Comparison of ENCODE assay signal across 25 cellular contexts in the genomic region with DNA sequence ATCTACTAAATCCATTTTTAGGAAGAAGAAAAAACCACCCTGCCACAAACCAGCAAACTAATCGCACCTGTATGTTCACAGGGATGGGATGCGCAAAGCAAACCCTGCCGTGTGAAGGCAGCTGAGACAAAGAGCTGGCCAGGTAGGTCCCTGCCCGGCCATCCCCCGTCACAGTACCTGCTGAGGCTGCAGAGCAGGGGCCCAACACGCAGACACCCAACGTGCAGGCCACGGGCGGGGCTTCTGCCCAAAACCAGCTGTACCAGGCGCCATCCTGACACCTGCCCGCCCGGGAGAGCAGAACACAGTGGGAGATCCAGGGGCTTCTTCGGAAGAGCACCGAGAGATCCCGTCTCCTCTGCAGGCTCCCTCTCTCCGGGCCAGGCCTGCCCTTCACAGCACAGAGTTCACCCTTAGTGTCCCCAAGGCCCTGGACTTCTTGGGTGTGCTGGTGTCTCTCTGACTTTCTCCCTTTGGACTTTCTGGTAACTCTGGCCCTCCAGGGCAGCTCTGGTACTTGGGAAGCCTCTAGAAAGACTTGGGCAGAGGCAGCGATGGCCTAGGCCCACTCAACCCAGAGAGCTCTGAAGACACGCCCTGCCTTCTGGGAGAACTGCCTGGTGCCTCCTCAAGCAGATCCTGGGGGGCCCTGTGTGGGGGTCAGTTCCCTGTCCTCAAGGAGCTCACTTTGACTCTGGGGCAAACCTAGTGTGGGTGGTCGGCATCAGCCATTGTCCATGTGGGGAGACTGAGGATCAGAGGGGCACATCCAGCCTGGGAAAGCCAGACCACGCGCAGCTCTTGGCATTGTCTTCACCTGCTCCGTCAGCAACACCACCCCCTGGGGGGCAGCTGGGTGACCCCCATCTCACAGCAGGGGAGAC. TPM values are rescaled to one million over a fixed set of nuclear protein-coding genes. Genes with fewer than 3 reads are reported as not detected.
"Had no signal": no experiment of that assay in that cellular context is flagged by ENCODE, and none has a peak within 500 bp of the region (broad histone marks: within the 10 kb centered on the region; RNA-seq: fewer than 3 reads in every experiment).

No MANE protein-coding gene starts in this region.

- H3K27me3 ChIP-seq: right lobe of liver, transverse colon had no signal

- H2AFZ ChIP-seq: parathyroid adenoma had no signal

- H3K4me1 ChIP-seq: gastrocnemius medialis, left lung, lower lobe of right lung, prostate gland, right lobe of liver had no signal

- H3K79me2 ChIP-seq: parathyroid adenoma had no signal

- H3K9me3 ChIP-seq: esophagus muscularis mucosa, gastrocnemius medialis, heart right ventricle, left lung, lower lobe of right lung, prostate gland, right lobe of liver, transverse colon had no signal

- H3K36me3 Mint-ChIP-seq: memory B cell; mesothelial cell of epicardium; natural killer cell; stimulated activated memory B cell treated with anti-CD40 and anti-IgM and Interleukin-4, amounts not matched to agents 10 μg/mL and 1 μg/mL and 100 μg/mL, for 72 hours had no signal

- ATAC-seq: gastrocnemius medialis, left lung, lower lobe of right lung had no signal

- H3K4me3 Mint-ChIP-seq: memory B cell; mesothelial cell of epicardium; natural killer cell; neural crest cell; stimulated activated memory B cell treated with anti-CD40 and anti-IgM and Interleukin-4, amounts not matched to agents 10 μg/mL and 1 μg/mL and 100 μg/mL, for 72 hours; stimulated activated naive CD8-positive, alpha-beta T cell treated with anti-CD3 and anti-CD28 coated beads, Interleukin-15, Interleukin-2, amounts not matched to agents 100 ng/mL and 50 ng/mL, for 24 hours had no signal

- H3K36me3 ChIP-seq: esophagus muscularis mucosa, gastrocnemius medialis, heart right ventricle, left lung, lower lobe of right lung, prostate gland, right lobe of liver, transverse colon had no signal

- H3K9me3 Mint-ChIP-seq: memory B cell; mesothelial cell of epicardium; natural killer cell; neural crest cell; stimulated activated memory B cell treated with anti-CD40 and anti-IgM and Interleukin-4, amounts not matched to agents 10 μg/mL and 1 μg/mL and 100 μg/mL, for 72 hours; stimulated activated naive CD8-positive, alpha-beta T cell treated with anti-CD3 and anti-CD28 coated beads, Interleukin-15, Interleukin-2, amounts not matched to agents 100 ng/mL and 50 ng/mL, for 24 hours had no signal

- H3K27ac Mint-ChIP-seq: memory B cell; mesothelial cell of epicardium; natural killer cell; stimulated activated memory B cell treated with anti-CD40 and anti-IgM and Interleukin-4, amounts not matched to agents 10 μg/mL and 1 μg/mL and 100 μg/mL, for 72 hours; stimulated activated naive CD8-positive, alpha-beta T cell treated with anti-CD3 and anti-CD28 coated beads, Interleukin-15, Interleukin-2, amounts not matched to agents 100 ng/mL and 50 ng/mL, for 24 hours had no signal

- H3K27ac ChIP-seq: esophagus muscularis mucosa, gastrocnemius medialis, heart right ventricle, left lung, lower lobe of right lung, parathyroid adenoma, prostate gland, right lobe of liver, transverse colon had no signal

- DNase-seq: effector memory CD4-positive, alpha-beta T cell; gastrocnemius medialis; heart right ventricle; hypothalamus; left lung; lower lobe of right lung; natural killer cell; nucleus accumbens; stimulated activated CD4-positive, alpha-beta T cell treated with anti-CD3 and anti-CD28 coated beads, Interleukin-4, amount 100 ng/mL, for 24 hours; transverse colon had no signal

- H3K4me1 Mint-ChIP-seq: memory B cell; natural killer cell; stimulated activated memory B cell treated with anti-CD40 and anti-IgM and Interleukin-4, amounts not matched to agents 10 μg/mL and 1 μg/mL and 100 μg/mL, for 72 hours had no signal

- H3K4me3 ChIP-seq: esophagus muscularis mucosa, gastrocnemius medialis, heart right ventricle, left lung, lower lobe of right lung, prostate gland, right lobe of liver, transverse colon had no signal

RNA-seq across cellular contexts. Expression of a gene that starts 28.3 kb away (rescaled TPM):
- total RNA-seq: fibroblast of villous mesenchyme, myocyte, temporal lobe had no signal
- polyA plus RNA-seq: keratinocyte had no signal

RNA-seq across cellular contexts. Expression of a gene that starts 37.7 kb away (rescaled TPM):
- total RNA-seq: esophagus muscularis mucosa, fibroblast of villous mesenchyme, gastrocnemius medialis, left lung, lower lobe of right lung, mesothelial cell of epicardium, mucosa of gallbladder, myocyte, natural killer cell, neural crest cell, renal cortical epithelial cell, right lobe of liver, temporal lobe, transverse colon had no signal
- polyA plus RNA-seq: heart right ventricle, keratinocyte had no signal
